1 cellular context compared by ENCODE assay signal in genomic region chr5:173671121-173671949, GRCh38.
TF ChIP-seq lines count a peak whose summit lies in the region.

No MANE protein-coding gene starts in this region.

TF ChIP-seq in HepG2, 621 proteins besides CTCF, POLR2A, EP300 and RAD21 (continued from another document and continues in another):
- TF ChIP-seq ZNF407 (CRISPR knock-in tag; IDR thresholded peaks at IDR 0.05; ENCODE audit: not compliant biosample characterization) (no peak), ZNF124 (CRISPR knock-in tag; IDR thresholded peaks at IDR 0.05) (no peak), NR1H2 (CRISPR knock-in tag; IDR thresholded peaks at IDR 0.05; ENCODE audit: borderline replicate concordance, low read depth) (no peak), PLRG1 (conservative IDR thresholded peaks at IDR 0.05) (no peak), ZNF749 (CRISPR knock-in tag; IDR thresholded peaks at IDR 0.05; ENCODE audit: borderline replicate concordance) (no peak), NFATC3 (CRISPR knock-in tag; IDR thresholded peaks at IDR 0.05) (no peak), ZNF552 (CRISPR knock-in tag; IDR thresholded peaks at IDR 0.05; ENCODE audit: borderline replicate concordance) (no peak), ZBTB39 (CRISPR knock-in tag; IDR thresholded peaks at IDR 0.05) (no peak), ZNF12 (CRISPR knock-in tag; IDR thresholded peaks at IDR 0.05) (no peak), MLX (CRISPR knock-in tag; IDR thresholded peaks at IDR 0.05) (peak; percentile 94), TAF15 (IDR thresholded peaks at IDR 0.05; ENCODE audit: low read depth, low read length, poor library complexity, severe bottlenecking) (no peak), ZNF550 (CRISPR knock-in tag; IDR thresholded peaks at IDR 0.05; ENCODE audit: borderline replicate concordance) (no peak), FOXA1 (IDR thresholded peaks at IDR 0.05) (no peak), FOXA1 (CRISPR knock-in tag; IDR thresholded peaks at IDR 0.05) (no peak), ZKSCAN5 (CRISPR knock-in tag; IDR thresholded peaks at IDR 0.05) (no peak), ZNF484 (CRISPR knock-in tag; IDR thresholded peaks at IDR 0.05; ENCODE audit: borderline replicate concordance, low read depth) (no peak), KAT8 (CRISPR knock-in tag; IDR thresholded peaks at IDR 0.05) (no peak), ZNF792 (CRISPR knock-in tag; IDR thresholded peaks at IDR 0.05) (0 out of 2 replicates have a peak, but pooled peaks have one; percentile 20), ATF1 (CRISPR knock-in tag; IDR thresholded peaks at IDR 0.05) (no peak), MED1 (CRISPR knock-in tag; IDR thresholded peaks at IDR 0.05) (peak; percentile 61), ZBTB3 (CRISPR knock-in tag; IDR thresholded peaks at IDR 0.05; ENCODE audit: borderline replicate concordance, low read depth) (no peak), ZNF329 (CRISPR knock-in tag; IDR thresholded peaks at IDR 0.05; ENCODE audit: low read depth) (no peak), DPF2 (CRISPR knock-in tag; IDR thresholded peaks at IDR 0.05; ENCODE audit: borderline replicate concordance, low read depth) (no peak), MNT (IDR thresholded peaks at IDR 0.05) (no peak), MEIS1 (CRISPR knock-in tag; IDR thresholded peaks at IDR 0.05; ENCODE audit: borderline replicate concordance) (peak; percentile 49; the same call in 1 of the 2 replicates), SIN3A (IDR thresholded peaks at IDR 0.05; ENCODE audit: borderline replicate concordance, low read depth, low read length) (peak; percentile 32; the same call in 1 of the 2 replicates), GATAD2A (CRISPR knock-in tag; IDR thresholded peaks at IDR 0.05) (peak; percentile 71), CHD2 (IDR thresholded peaks at IDR 0.05; ENCODE audit: low read depth, low read length) (no peak), FOXM1 (CRISPR knock-in tag; IDR thresholded peaks at IDR 0.05) (no peak), SP1 (IDR thresholded peaks at IDR 0.05) (no peak), SP1 (CRISPR knock-in tag; IDR thresholded peaks at IDR 0.05) (no peak), ZNF790 (CRISPR knock-in tag; IDR thresholded peaks at IDR 0.05; ENCODE audit: borderline replicate concordance) (no peak), MATR3 (CRISPR knock-in tag; IDR thresholded peaks at IDR 0.05) (no peak), ZBTB21 (CRISPR knock-in tag; IDR thresholded peaks at IDR 0.05) (no peak), NRL (CRISPR knock-in tag; IDR thresholded peaks at IDR 0.05; ENCODE audit: borderline replicate concordance) (0 out of 2 replicates have a peak, but pooled peaks have one; percentile 49), ZSCAN9 (CRISPR knock-in tag; IDR thresholded peaks at IDR 0.05; ENCODE audit: borderline replicate concordance) (no peak), AGO1 (IDR thresholded peaks at IDR 0.05; ENCODE audit: low read depth, low read length, poor library complexity, severe bottlenecking) (no peak), HDAC1 (CRISPR knock-in tag; IDR thresholded peaks at IDR 0.05) (peak; percentile 50), ATF7 (IDR thresholded peaks at IDR 0.05) (no peak), ATF7 (CRISPR knock-in tag; IDR thresholded peaks at IDR 0.05) (0 out of 2 replicates have a peak, but pooled peaks have one; percentile 36), E2F5 (CRISPR knock-in tag; conservative IDR thresholded peaks at IDR 0.05) (no peak), ATAD3A (CRISPR knock-in tag; IDR thresholded peaks at IDR 0.05) (no peak), GLI4 (CRISPR knock-in tag; IDR thresholded peaks at IDR 0.05; ENCODE audit: borderline replicate concordance) (no peak)
- TF ChIP-seq, protein P1, sequence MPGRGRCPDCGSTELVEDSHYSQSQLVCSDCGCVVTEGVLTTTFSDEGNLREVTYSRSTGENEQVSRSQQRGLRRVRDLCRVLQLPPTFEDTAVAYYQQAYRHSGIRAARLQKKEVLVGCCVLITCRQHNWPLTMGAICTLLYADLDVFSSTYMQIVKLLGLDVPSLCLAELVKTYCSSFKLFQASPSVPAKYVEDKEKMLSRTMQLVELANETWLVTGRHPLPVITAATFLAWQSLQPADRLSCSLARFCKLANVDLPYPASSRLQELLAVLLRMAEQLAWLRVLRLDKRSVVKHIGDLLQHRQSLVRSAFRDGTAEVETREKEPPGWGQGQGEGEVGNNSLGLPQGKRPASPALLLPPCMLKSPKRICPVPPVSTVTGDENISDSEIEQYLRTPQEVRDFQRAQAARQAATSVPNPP (CRISPR knock-in tag; IDR thresholded peaks at IDR 0.05): no peak
- TF ChIP-seq, protein P2, sequence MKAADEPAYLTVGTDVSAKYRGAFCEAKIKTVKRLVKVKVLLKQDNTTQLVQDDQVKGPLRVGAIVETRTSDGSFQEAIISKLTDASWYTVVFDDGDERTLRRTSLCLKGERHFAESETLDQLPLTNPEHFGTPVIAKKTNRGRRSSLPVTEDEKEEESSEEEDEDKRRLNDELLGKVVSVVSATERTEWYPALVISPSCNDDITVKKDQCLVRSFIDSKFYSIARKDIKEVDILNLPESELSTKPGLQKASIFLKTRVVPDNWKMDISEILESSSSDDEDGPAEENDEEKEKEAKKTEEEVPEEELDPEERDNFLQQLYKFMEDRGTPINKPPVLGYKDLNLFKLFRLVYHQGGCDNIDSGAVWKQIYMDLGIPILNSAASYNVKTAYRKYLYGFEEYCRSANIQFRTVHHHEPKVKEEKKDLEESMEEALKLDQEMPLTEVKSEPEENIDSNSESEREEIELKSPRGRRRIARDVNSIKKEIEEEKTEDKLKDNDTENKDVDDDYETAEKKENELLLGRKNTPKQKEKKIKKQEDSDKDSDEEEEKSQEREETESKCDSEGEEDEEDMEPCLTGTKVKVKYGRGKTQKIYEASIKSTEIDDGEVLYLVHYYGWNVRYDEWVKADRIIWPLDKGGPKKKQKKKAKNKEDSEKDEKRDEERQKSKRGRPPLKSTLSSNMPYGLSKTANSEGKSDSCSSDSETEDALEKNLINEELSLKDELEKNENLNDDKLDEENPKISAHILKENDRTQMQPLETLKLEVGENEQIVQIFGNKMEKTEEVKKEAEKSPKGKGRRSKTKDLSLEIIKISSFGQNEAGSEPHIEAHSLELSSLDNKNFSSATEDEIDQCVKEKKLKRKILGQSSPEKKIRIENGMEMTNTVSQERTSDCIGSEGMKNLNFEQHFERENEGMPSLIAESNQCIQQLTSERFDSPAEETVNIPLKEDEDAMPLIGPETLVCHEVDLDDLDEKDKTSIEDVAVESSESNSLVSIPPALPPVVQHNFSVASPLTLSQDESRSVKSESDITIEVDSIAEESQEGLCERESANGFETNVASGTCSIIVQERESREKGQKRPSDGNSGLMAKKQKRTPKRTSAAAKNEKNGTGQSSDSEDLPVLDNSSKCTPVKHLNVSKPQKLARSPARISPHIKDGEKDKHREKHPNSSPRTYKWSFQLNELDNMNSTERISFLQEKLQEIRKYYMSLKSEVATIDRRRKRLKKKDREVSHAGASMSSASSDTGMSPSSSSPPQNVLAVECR (CRISPR knock-in tag; IDR thresholded peaks at IDR 0.05; ENCODE audit: borderline replicate concordance): no peak; the same call in 1 of the 2 replicates
- TF ChIP-seq, protein P3, sequence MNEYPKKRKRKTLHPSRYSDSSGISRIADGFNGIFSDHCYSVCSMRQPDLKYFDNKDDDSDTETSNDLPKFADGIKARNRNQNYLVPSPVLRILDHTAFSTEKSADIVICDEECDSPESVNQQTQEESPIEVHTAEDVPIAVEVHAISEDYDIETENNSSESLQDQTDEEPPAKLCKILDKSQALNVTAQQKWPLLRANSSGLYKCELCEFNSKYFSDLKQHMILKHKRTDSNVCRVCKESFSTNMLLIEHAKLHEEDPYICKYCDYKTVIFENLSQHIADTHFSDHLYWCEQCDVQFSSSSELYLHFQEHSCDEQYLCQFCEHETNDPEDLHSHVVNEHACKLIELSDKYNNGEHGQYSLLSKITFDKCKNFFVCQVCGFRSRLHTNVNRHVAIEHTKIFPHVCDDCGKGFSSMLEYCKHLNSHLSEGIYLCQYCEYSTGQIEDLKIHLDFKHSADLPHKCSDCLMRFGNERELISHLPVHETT (CRISPR knock-in tag; conservative IDR thresholded peaks at IDR 0.05): no peak
